In the genomic region with DNA sequence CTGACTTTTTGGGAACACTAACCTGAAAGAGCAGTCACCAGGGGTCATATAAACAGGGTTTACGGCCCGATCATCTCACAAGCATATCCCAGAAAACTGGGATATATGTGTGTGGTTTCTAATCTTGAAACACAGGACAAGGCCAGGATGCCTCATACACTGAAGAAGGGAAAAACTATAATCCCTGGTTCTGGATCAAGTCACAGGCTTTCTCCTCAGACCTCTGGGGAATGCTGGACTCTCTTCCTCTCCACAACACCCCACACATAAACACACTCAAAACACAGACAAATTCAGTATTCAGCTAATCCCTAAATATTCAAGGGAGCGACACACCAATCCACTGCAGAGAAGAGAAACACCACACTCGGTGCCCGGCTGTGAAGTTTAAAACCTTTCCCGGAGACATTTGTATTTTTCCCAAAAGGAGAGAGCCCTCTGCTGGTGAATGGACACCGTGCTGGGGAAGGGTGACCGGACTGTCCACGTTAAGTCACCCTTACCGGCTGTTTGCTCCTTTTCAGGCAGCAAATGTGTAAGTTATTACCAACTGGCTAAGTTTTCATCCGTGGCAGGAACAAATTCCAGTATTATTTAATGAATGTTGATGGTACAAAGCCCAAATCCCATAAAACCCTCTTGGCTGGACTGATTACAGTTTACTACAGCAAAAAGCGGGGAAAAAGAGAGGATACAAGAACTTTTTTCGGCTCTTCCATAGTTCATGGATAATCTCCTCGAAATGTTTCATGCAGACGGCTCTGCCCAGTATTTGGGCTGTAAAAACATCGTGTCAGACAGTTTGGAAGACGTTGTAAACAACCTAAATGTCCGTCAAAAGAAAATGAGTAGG, we compare ENCODE assay signal across 8 cellular contexts.
A peak's percentile ranks its signal among the peaks of the same experiment; 100 is the strongest.
DNase-seq lines count a peak whose midpoint lies in the region; ATAC-seq and TF ChIP-seq lines count a peak whose summit lies in the region.

No MANE protein-coding gene starts in this region.

- H3K27ac ChIP-seq in lung (ENCODE audit: low read depth in 1 of 2, low read length in 1 of 2): no peak overlapping the region
- H3K27ac ChIP-seq in upper lobe of left lung: no peak overlapping the region
- no peak overlapping the region for H3K27ac ChIP-seq in Karpas-422 (ENCODE audit: low read length)

- H3K27me3 ChIP-seq in lung (ENCODE audit: control insufficient read depth, insufficient read depth) (no peaks in the 10 kb centered on the region), upper lobe of left lung (no peaks in the 10 kb centered on the region), Karpas-422 (ENCODE audit: low read length) (no peaks in the 10 kb centered on the region; the same call in 1 of the 2 replicates)

- no peak for TF ChIP-seq EP300 in upper lobe of left lung (IDR thresholded peaks at IDR 0.05)

- no peaks in the 10 kb centered on the region for H3K9me2 ChIP-seq in Karpas-422 (replicated peaks; ENCODE audit: insufficient read depth, low read length)

- no peak overlapping the region for H3K9ac ChIP-seq in Karpas-422 (ENCODE audit: low read length)

- H3K9me3 ChIP-seq in lung (ENCODE audit: control insufficient read depth in 2 of 2, insufficient read depth in 1 of 2, low read length in 1 of 2) (peaks cover 0 to 3% of the 10 kb centered on the region in 2 donors), upper lobe of left lung (no peaks in the 10 kb centered on the region), Karpas-422 (ENCODE audit: low read length) (no peaks in the 10 kb centered on the region)

- H3K36me3 ChIP-seq in lung (ENCODE audit: control insufficient read depth in 2 of 2, insufficient read depth in 2 of 2, low read length in 2 of 2) (no peaks in the 10 kb centered on the region), upper lobe of left lung (no peaks in the 10 kb centered on the region), Karpas-422 (ENCODE audit: insufficient read depth, low read length) (no peaks in the 10 kb centered on the region)

- no peak overlapping the region for H3K4me2 ChIP-seq in Karpas-422 (ENCODE audit: low read depth, low read length, poor library complexity, severe bottlenecking)

- no peak for TF ChIP-seq POLR2A in upper lobe of left lung (IDR thresholded peaks at IDR 0.05)

- no peaks in the 10 kb centered on the region for H3K79me2 ChIP-seq in Karpas-422 (ENCODE audit: low read length)

- no peak overlapping the region for H3K4me3 ChIP-seq in lung
- H3K4me3 ChIP-seq in upper lobe of left lung: no peak overlapping the region
- H3K4me3 ChIP-seq in Karpas-422 (ENCODE audit: low read length): no peak overlapping the region

- ATAC-seq in lung (ENCODE audit: insufficient read depth, low FRiP score): peak; percentile 70
- ATAC-seq in upper lobe of left lung (ENCODE audit: low FRiP score in 2 of 2): peak in 1 of 2 donors; percentile 84
- ATAC-seq in GM21528 (IDR thresholded peaks at IDR 0.05; ENCODE audit: low FRiP score, unreplicated experiment): no peak

- peak; percentile 46 for TF ChIP-seq CTCF in lung (IDR thresholded peaks at IDR 0.05; ENCODE audit: control extremely low read depth, extremely low read depth)
- TF ChIP-seq CTCF in upper lobe of left lung (IDR thresholded peaks at IDR 0.05): peak; percentile 45 to 62 (median 59)

- H3K4me1 ChIP-seq in lung (ENCODE audit: control insufficient read depth in 2 of 2, insufficient read depth in 2 of 2, low read length in 2 of 2) (no peaks in the 10 kb centered on the region), upper lobe of left lung (no peaks in the 10 kb centered on the region), Karpas-422 (ENCODE audit: low read length) (no peaks in the 10 kb centered on the region)

- H4K20me1 ChIP-seq in Karpas-422 (ENCODE audit: insufficient read depth, low read depth, low read length): no peaks in the 10 kb centered on the region

- WGBS in lung, 2 donors: 44 to 49% methylated on average over 18 of the region's 18 CpGs
- 43% methylated on average over 18 of the region's 18 CpGs for WGBS in upper lobe of left lung, 2 donors

- no peak overlapping the region for H2AFZ ChIP-seq in Karpas-422 (ENCODE audit: low read length)

- DNase-seq in DMS114 treated with DMSO at 0.1 percent for 48 hours (lab: John Stamatoyannopoulos, UW; ENCODE audit: unreplicated experiment) (peak; percentile 62), HS-27A (ENCODE audit: low read depth) (peak; percentile 9), RKO (ENCODE audit: low spot score) (peak; percentile 68), ecto neural progenitor cell (ENCODE audit: low spot score) (peak; percentile 73), lung (ENCODE audit: low spot score) (peak; percentile 64), upper lobe of left lung (peak in 1 of 2 donors; percentile 44), Karpas-422 (no peak)
